In genomic region chr19:43841990-43842389, GRCh38 we compare ENCODE assay signal across 1 cellular context.
TF ChIP-seq lines count a peak whose summit lies in the region.

No MANE protein-coding gene starts in this region.

TF ChIP-seq in HEK293, 187 proteins besides CTCF, POLR2A, EP300 and RAD21 (continued from another document and continues in another):
- TF ChIP-seq ZNF350 (tag by site-specific recombination; IDR thresholded peaks at IDR 0.05) (no peak), ZNF791 (tag by site-specific recombination; IDR thresholded peaks at IDR 0.05) (no peak), ZNF202 (tag by site-specific recombination; IDR thresholded peaks at IDR 0.05; ENCODE audit: borderline replicate concordance) (no peak), SCRT1 (tag by site-specific recombination; IDR thresholded peaks at IDR 0.05; ENCODE audit: borderline replicate concordance) (no peak), ZNF16 (tag by site-specific recombination; IDR thresholded peaks at IDR 0.05; ENCODE audit: low read depth) (no peak), ZBTB8A (tag by site-specific recombination; IDR thresholded peaks at IDR 0.05) (no peak), ZBTB17 (tag by site-specific recombination; IDR thresholded peaks at IDR 0.05) (no peak), ZNF560 (tag by site-specific recombination; IDR thresholded peaks at IDR 0.05; ENCODE audit: borderline replicate concordance) (peak; percentile 37; the same call in 1 of the 2 replicates), ZNF223 (tag by site-specific recombination; IDR thresholded peaks at IDR 0.05) (no peak), ZBTB7A (tag by site-specific recombination; IDR thresholded peaks at IDR 0.05; ENCODE audit: low read depth) (no peak), ZSCAN23 (tag by site-specific recombination; IDR thresholded peaks at IDR 0.05) (no peak), ZNF26 (tag by site-specific recombination; IDR thresholded peaks at IDR 0.05) (no peak), ZNF529 (tag by site-specific recombination; IDR thresholded peaks at IDR 0.05; ENCODE audit: insufficient replicate concordance) (peak; percentile 78), SP3 (tag by site-specific recombination; IDR thresholded peaks at IDR 0.05) (no peak), PBX3 (CRISPR knock-in tag; IDR thresholded peaks at IDR 0.05) (no peak), SALL2 (tag by site-specific recombination; IDR thresholded peaks at IDR 0.05; ENCODE audit: borderline replicate concordance) (no peak), ZSCAN30 (tag by site-specific recombination; IDR thresholded peaks at IDR 0.05) (no peak), MEIS1 (CRISPR knock-in tag; IDR thresholded peaks at IDR 0.05; ENCODE audit: borderline replicate concordance) (no peak), ZNF580 (tag by site-specific recombination; IDR thresholded peaks at IDR 0.05) (no peak), ZNF610 (tag by site-specific recombination; IDR thresholded peaks at IDR 0.05; ENCODE audit: borderline replicate concordance) (peak; percentile 65; the same call in 1 of the 2 replicates), ZNF621 (tag by site-specific recombination; IDR thresholded peaks at IDR 0.05) (no peak), WT1 (tag by site-specific recombination; IDR thresholded peaks at IDR 0.05) (0 out of 2 replicates have a peak, but pooled peaks have one; percentile 21), ZNF837 (tag by site-specific recombination; IDR thresholded peaks at IDR 0.05) (no peak), BCL11B (tag by site-specific recombination; IDR thresholded peaks at IDR 0.05; ENCODE audit: low read depth) (no peak), OSR2 (tag by site-specific recombination; IDR thresholded peaks at IDR 0.05) (no peak), ZNF266 (tag by site-specific recombination; IDR thresholded peaks at IDR 0.05; ENCODE audit: low read depth) (no peak), SCRT2 (tag by site-specific recombination; IDR thresholded peaks at IDR 0.05) (no peak), ZNF654 (tag by site-specific recombination; IDR thresholded peaks at IDR 0.05; ENCODE audit: low read depth) (no peak), ZNF292 (tag by site-specific recombination; IDR thresholded peaks at IDR 0.05; ENCODE audit: borderline replicate concordance, low read depth) (no peak), ZNF549 (tag by site-specific recombination; IDR thresholded peaks at IDR 0.05) (peak; percentile 57; the same call in 1 of the 2 replicates), ZNF140 (tag by site-specific recombination; IDR thresholded peaks at IDR 0.05) (no peak), ZNF785 (tag by site-specific recombination; IDR thresholded peaks at IDR 0.05) (no peak), ZBTB48 (tag by site-specific recombination; IDR thresholded peaks at IDR 0.05) (no peak), ZNF768 (tag by site-specific recombination; IDR thresholded peaks at IDR 0.05) (no peak), ZNF639 (tag by site-specific recombination; IDR thresholded peaks at IDR 0.05) (0 out of 2 replicates have a peak, but pooled peaks have one; percentile 44), ZNF558 (tag by site-specific recombination; IDR thresholded peaks at IDR 0.05) (peak; percentile 60; the same call in 1 of the 2 replicates), GLIS2 (tag by site-specific recombination; IDR thresholded peaks at IDR 0.05) (no peak), ZNF335 (tag by site-specific recombination; conservative IDR thresholded peaks at IDR 0.05) (no peak), ZNF585B (tag by site-specific recombination; IDR thresholded peaks at IDR 0.05) (no peak), ZNF600 (tag by site-specific recombination; IDR thresholded peaks at IDR 0.05) (no peak), ZNF404 (tag by site-specific recombination; IDR thresholded peaks at IDR 0.05) (no peak), MZF1 (tag by site-specific recombination; IDR thresholded peaks at IDR 0.05; ENCODE audit: borderline replicate concordance) (no peak), YY2 (tag by site-specific recombination; IDR thresholded peaks at IDR 0.05) (no peak), FEZF1 (tag by site-specific recombination; IDR thresholded peaks at IDR 0.05) (no peak), ZNF596 (tag by site-specific recombination; IDR thresholded peaks at IDR 0.05) (no peak), ZNF280D (tag by site-specific recombination; IDR thresholded peaks at IDR 0.05) (no peak), ZNF341 (tag by site-specific recombination; IDR thresholded peaks at IDR 0.05; ENCODE audit: low read depth) (no peak), ZNF777 (tag by site-specific recombination; IDR thresholded peaks at IDR 0.05; ENCODE audit: borderline replicate concordance) (no peak), ZXDB (tag by site-specific recombination; IDR thresholded peaks at IDR 0.05) (0 out of 2 replicates have a peak, but pooled peaks have one; percentile 35), PRDM6 (tag by site-specific recombination; IDR thresholded peaks at IDR 0.05) (no peak), ZSCAN5A (tag by site-specific recombination; IDR thresholded peaks at IDR 0.05) (0 out of 2 replicates have a peak, but pooled peaks have one; percentile 33), ZNF398 (tag by site-specific recombination; IDR thresholded peaks at IDR 0.05) (no peak), ZNF473 (tag by site-specific recombination; IDR thresholded peaks at IDR 0.05) (no peak), ZBTB10 (tag by site-specific recombination; IDR thresholded peaks at IDR 0.05) (no peak), GFI1B (tag by site-specific recombination; IDR thresholded peaks at IDR 0.05) (no peak), ZNF488 (tag by site-specific recombination; IDR thresholded peaks at IDR 0.05) (no peak)
